Comparison of ENCODE assay signal across 4 cellular contexts in the genomic region with DNA sequence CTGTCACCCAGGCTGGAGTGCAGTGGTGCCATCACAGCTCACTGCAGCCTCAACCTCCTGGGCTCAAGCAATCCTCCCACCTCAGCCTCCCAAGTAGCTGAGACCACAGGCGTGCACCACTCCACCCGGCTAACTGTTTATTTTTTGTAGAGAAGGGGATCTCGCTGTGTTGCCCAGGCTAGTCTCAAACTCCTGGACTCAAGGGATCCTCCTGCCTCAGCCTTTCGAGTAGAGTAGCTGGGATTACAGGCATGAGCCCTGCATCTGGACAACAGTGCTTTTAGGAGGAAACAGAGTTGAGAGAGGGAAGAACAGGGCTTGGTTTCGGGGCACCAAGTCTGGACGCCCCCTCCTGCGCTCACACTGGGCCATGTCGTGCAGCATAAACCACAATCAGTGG. TPM values are rescaled to one million over a fixed set of nuclear protein-coding genes. Genes with fewer than 3 reads are reported as not detected.
"Had no signal": no experiment of that assay in that cellular context is flagged by ENCODE, and none has a peak within 500 bp of the region (broad histone marks: within the 10 kb centered on the region; RNA-seq: fewer than 3 reads in every experiment).

No MANE protein-coding gene starts in this region.

RNA-seq across cellular contexts. Expression of a gene that starts 4.1 kb away (rescaled TPM):
- total RNA-seq: GM23248, H4, HT1080, IMR-90 had no signal
- polyA plus RNA-seq: GM23248, IMR-90 had no signal
